Comparison of ENCODE assay signal across 20 cellular contexts in genomic region chr9:77726814-77727213, GRCh38.
"Had no signal": no experiment of that assay in that cellular context is flagged by ENCODE, and none has a peak within 500 bp of the region (broad histone marks: within the 10 kb centered on the region; RNA-seq: fewer than 3 reads in every experiment).

No MANE protein-coding gene starts in this region.

- H3K4me3 Mint-ChIP-seq: effector memory CD8-positive, alpha-beta T cell; nephron had no signal

- H3K27me3 Mint-ChIP-seq: effector memory CD8-positive, alpha-beta T cell; T-cell had no signal

- H3K9me3 ChIP-seq: ascending aorta, breast epithelium, prostate gland, suprapubic skin had no signal

- H3K27ac Mint-ChIP-seq: effector memory CD8-positive, alpha-beta T cell had no signal

- DNase-seq: activated CD4-positive, alpha-beta T cell treated with anti-CD3 and anti-CD28 coated beads for 48 hours; cerebellar nuclear complex; effector memory CD8-positive, alpha-beta T cell; foreskin melanocyte; occipital lobe; right cardiac atrium; Right ventricle myocardium superior; stimulated activated CD4-positive, alpha-beta T cell treated with anti-CD3 and anti-CD28 coated beads, Interleukin-15, amount 100 ng/mL, for 24 hours; stimulated activated CD4-positive, alpha-beta T cell treated with anti-CD3 and anti-CD28 coated beads, Interleukin-4, amount 100 ng/mL, for 1 hour; stimulated activated naive CD4-positive, alpha-beta T cell treated with Interleukin-2 at 50 U/mL for 16 hours; T-cell; trophoblast cell had no signal

- H3K36me3 ChIP-seq: breast epithelium, prostate gland had no signal

- H3K4me1 ChIP-seq: ascending aorta, breast epithelium, prostate gland, suprapubic skin had no signal

- H3K27me3 ChIP-seq: ascending aorta, breast epithelium, suprapubic skin had no signal

- H3K9me3 Mint-ChIP-seq: effector memory CD8-positive, alpha-beta T cell; nephron; T-cell had no signal

- ATAC-seq: effector memory CD8-positive, alpha-beta T cell; right cardiac atrium had no signal

- H3K27ac ChIP-seq: ascending aorta, breast epithelium, epithelial cell of prostate, prostate gland, SK-N-MC, skin epidermis, suprapubic skin had no signal

- H3K4me3 ChIP-seq: ascending aorta, breast epithelium, prostate gland, SK-N-MC, skin epidermis, suprapubic skin had no signal
